18 cellular contexts compared by ENCODE assay signal in the genomic region with DNA sequence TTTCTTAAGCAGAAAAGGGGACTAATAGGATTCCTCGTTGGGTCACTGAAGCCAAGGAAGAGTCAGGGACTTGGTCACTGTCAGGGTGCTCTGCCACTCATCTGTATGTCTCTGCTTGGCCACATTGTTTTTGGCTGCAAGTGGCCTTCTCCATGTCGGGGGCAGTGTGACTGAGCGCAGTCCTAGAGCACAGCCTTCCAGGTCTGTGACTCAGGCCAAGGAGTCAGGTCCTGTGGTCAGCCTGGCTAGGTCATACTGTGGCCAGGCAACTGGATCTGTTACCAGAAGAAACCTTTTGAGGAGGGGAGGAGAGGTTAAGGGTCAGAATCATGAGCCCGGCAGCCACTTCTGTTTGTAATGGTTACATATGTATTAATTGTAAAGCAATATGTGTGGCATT.
A peak's percentile ranks its signal among the peaks of the same experiment; 100 is the strongest.
DNase-seq lines count a peak whose midpoint lies in the region; ATAC-seq, FAIRE-seq and TF ChIP-seq lines count a peak whose summit lies in the region.
"Had no signal": no experiment of that assay in that cellular context is flagged by ENCODE, and none has a peak within 500 bp of the region (broad histone marks: within the 10 kb centered on the region; RNA-seq: fewer than 3 reads in every experiment).

No MANE protein-coding gene starts in this region.

- H3K36me3 Mint-ChIP-seq in activated T-cell treated with anti-CD3 and anti-CD28 coated beads, Interleukin-2, amount 50 U/mL, for 72 hours (ENCODE audit: insufficient read depth in 2 of 2), result peaks cover 4 to 7% of the 10 kb centered on the region in 2 donors

- CTCF ChIA-PET in Panc1 (lab: Charles Lee), result no interaction called here
- CTCF ChIA-PET in H1 (lab: Charles Lee; ENCODE audit: partially characterized antibody), result no interaction called here

- no peaks in the 10 kb centered on the region; the same call in 1 of the 2 replicates for H3K9me3 ChIP-seq in Panc1 (ENCODE audit: control insufficient read depth, insufficient read depth, low read depth, low read length)
- H3K9me3 ChIP-seq in H1 (ENCODE audit: insufficient read depth in 2 of 2, low read depth in 1 of 2, low read length in 1 of 2), result peaks cover 3 to 4% of the 10 kb centered on the region in 2 experiments; a peak in 2 of 4 replicates

- no peak overlapping the region for H3K9ac ChIP-seq in H1 (replicated peaks in 1 of 4; ENCODE audit: extremely low read depth in 1 of 4, low read depth in 3 of 4, low read length in 3 of 4)
- H3K9ac ChIP-seq: KMS-11 had no signal

- no peaks in the 10 kb centered on the region; a peak in 1 of 4 replicates for H3K79me2 ChIP-seq in H1 (ENCODE audit: control insufficient read depth in 1 of 2, insufficient read depth in 2 of 2, low read length in 2 of 2)

- H3K18ac ChIP-seq in H1 (ENCODE audit: extremely low read depth, low read length), result no peak overlapping the region

- intact Hi-C loops in Panc1 (cut with micrococcal nuclease; ENCODE audit: unreplicated experiment), result loop anchor here (10.0 kb wide), 1 partner anchor 48 kb away; no protein-coding TSS in a partner anchor

- POLR2A ChIA-PET in Panc1 (lab: Charles Lee), result no interaction called here
- POLR2A ChIA-PET in H1 (lab: Charles Lee; ENCODE audit: partially characterized antibody), result no interaction called here

- no peaks in the 10 kb centered on the region for H3K27me3 Mint-ChIP-seq in activated T-cell treated with anti-CD3 and anti-CD28 coated beads, Interleukin-2, amount 50 U/mL, for 72 hours (ENCODE audit: low read depth)

- H4K5ac ChIP-seq in H1 (ENCODE audit: insufficient read length, low read depth, low read length), result no peak overlapping the region

- in situ Hi-C loops in Panc1 (cut with HindIII; ENCODE audit: low pct_unique_long_range_greater_than_20kb, low sequenced_read_pairs), result no loop called here

- no peak for TF ChIP-seq EP300 in H1 (IDR thresholded peaks at IDR 0.05; ENCODE audit: borderline replicate concordance in 1 of 2, low read depth in 2 of 2, low read length in 2 of 2)

- no peak overlapping the region for H2BK120ac ChIP-seq in H1 (replicated peaks; ENCODE audit: low read depth, low read length)

- no peak overlapping the region for H2BK20ac ChIP-seq in H1 (ENCODE audit: low read length)

- no peak overlapping the region for H3K14ac ChIP-seq in H1 (ENCODE audit: insufficient read length)

- H2BK12ac ChIP-seq in H1 (ENCODE audit: low read depth, low read length), result no peak overlapping the region

- peaks cover 5% of the 10 kb centered on the region for H3K4me1 Mint-ChIP-seq in activated T-cell treated with anti-CD3 and anti-CD28 coated beads, Interleukin-2, amount 50 U/mL, for 72 hours (ENCODE audit: low read depth)

- no peak overlapping the region for H4K91ac ChIP-seq in H1 (replicated peaks; ENCODE audit: insufficient read length, low read length)

- FAIRE-seq in H1 (lab: Jason Lieb, UNC), result no peak

- no peak overlapping the region for H4K8ac ChIP-seq in H1 (ENCODE audit: extremely low read depth, insufficient read depth, low read length)

- ATAC-seq in Panc1, result peak; percentile 48; the same call in 1 of the 2 replicates
- no peak for ATAC-seq in activated T-cell treated with anti-CD3 and anti-CD28 coated beads, Interleukin-2, amount 50 U/mL, for 72 hours (replicated peaks in 1 of 2)
- no peak for ATAC-seq in GM18520 (IDR thresholded peaks at IDR 0.05; ENCODE audit: unreplicated experiment)
- ATAC-seq: HCT116, Right ventricle myocardium inferior had no signal

- H3K4me3 ChIP-seq in Panc1 (ENCODE audit: low read depth in 2 of 2, low read length in 2 of 2) (no peak overlapping the region), H1 (ENCODE audit: extremely low read depth in 1 of 4, insufficient read depth in 2 of 4, low read depth in 3 of 4, low read length in 4 of 4) (no peak overlapping the region)

- H3K4ac ChIP-seq in H1 (replicated peaks; ENCODE audit: insufficient read length, low read depth, low read length), result no peak overlapping the region

- no peak overlapping the region for H3K4me2 ChIP-seq in H1 (ENCODE audit: insufficient read depth in 1 of 2, low read depth in 2 of 2, low read length in 2 of 2)
- H3K4me2 ChIP-seq: KMS-11 had no signal

- TF ChIP-seq CTCF in Panc1 (IDR thresholded peaks at IDR 0.05), result no peak
- no peak for TF ChIP-seq CTCF in H1 (IDR thresholded peaks at IDR 0.05; ENCODE audit: control extremely low read depth in 1 of 3, insufficient read depth in 1 of 3, low read depth in 1 of 3, low read length in 3 of 3)

- peaks cover 4% of the 10 kb centered on the region for H3K79me1 ChIP-seq in H1 (ENCODE audit: low read depth, low read length)

- no peak overlapping the region for H3K56ac ChIP-seq in H1 (replicated peaks; ENCODE audit: insufficient read length, low read depth, low read length)

- H2AK5ac ChIP-seq in H1 (ENCODE audit: low read depth, low read length), result 0 out of 2 replicates have a peak overlapping the region, but pooled peaks have one; percentile 13

- H2AFZ ChIP-seq in H1 (ENCODE audit: low read length), result no peak overlapping the region

- H3K23ac ChIP-seq in H1 (ENCODE audit: insufficient read length), result no peak overlapping the region

- no peak overlapping the region for H3K4me3 Mint-ChIP-seq in activated T-cell treated with anti-CD3 and anti-CD28 coated beads, Interleukin-2, amount 50 U/mL, for 72 hours

- no peaks in the 10 kb centered on the region for H3K23me2 ChIP-seq in H1 (ENCODE audit: low read depth, low read length)

- BruUV-seq in Panc1 (replicated peaks; lab: Mats Ljungman, UMichigan), result no TSS peak

- H3K36me3 ChIP-seq in Panc1 (ENCODE audit: control insufficient read depth, insufficient read depth, low read length), result no peaks in the 10 kb centered on the region
- H3K36me3 ChIP-seq in H1 (ENCODE audit: control insufficient read depth in 2 of 4, insufficient read depth in 4 of 4, low read length in 3 of 4), result peaks cover 0 to 1% (median 0%) of the 10 kb centered on the region in 4 experiments; a peak in 1 of 8 replicates

- no peaks in the 10 kb centered on the region; the same call in 1 of the 2 replicates for H3K4me1 ChIP-seq in Panc1 (ENCODE audit: control insufficient read depth, insufficient read depth, low read length)
- peaks cover 0 to 3% (median 0%) of the 10 kb centered on the region in 4 experiments; a peak in 2 of 7 replicates for H3K4me1 ChIP-seq in H1 (replicated peaks in 1 of 4; ENCODE audit: control insufficient read depth in 3 of 4, insufficient read depth in 4 of 4, low read length in 3 of 4)

- no peak overlapping the region for H3K27ac Mint-ChIP-seq in activated T-cell treated with anti-CD3 and anti-CD28 coated beads, Interleukin-2, amount 50 U/mL, for 72 hours

- H4K20me1 ChIP-seq in H1 (replicated peaks in 1 of 2; ENCODE audit: control insufficient read depth in 1 of 2, insufficient read depth in 2 of 2, low read length in 2 of 2), result no peaks in the 10 kb centered on the region

- 88% methylated on average over 4 of the region's 4 CpGs; no CpG with 5 or more reads in 1 of the 2 experiments for WGBS in H1 (ENCODE audit: extremely low coverage in 1 of 2, insufficient coverage in 1 of 2, insufficient read length in 1 of 2, insufficient replicate concordance in 2 of 2, low coverage in 1 of 2, low lambda C conversion rate in 2 of 2, missing lambda C conversion rate in 1 of 2), 2 experiments

- H3K27ac ChIP-seq in Panc1 (ENCODE audit: low read length), result no peak overlapping the region
- H3K27ac ChIP-seq in H1 (ENCODE audit: low read depth, low read length), result no peak overlapping the region
- H3K27ac ChIP-seq: KMS-11 had no signal

- peak; percentile 51 for DNase-seq in ELR (ENCODE audit: low read depth)
- DNase-seq in Panc1 (ENCODE audit: low read depth, low spot score), result no peak
- no peak for DNase-seq in H1 (ENCODE audit: low read depth in 1 of 2, low spot score in 2 of 2)
- DNase-seq in myocyte (ENCODE audit: low read depth), result peak; percentile 78
- no peak for DNase-seq in activated T-cell treated with anti-CD3 and anti-CD28 coated beads, Interleukin-2, amount 50 U/mL, for 72 hours
- no peak for DNase-seq in DMS79 (lab: John Stamatoyannopoulos, UW)
- no peak for DNase-seq in erythroblast (lab: John Stamatoyannopoulos, UW)
- DNase-seq: 8988T, GDM1, NCI-H1048, NCI-H1436, NCI-H1930, NCI-H226, NCI-H524 had no signal

- H3K9me3 Mint-ChIP-seq in activated T-cell treated with anti-CD3 and anti-CD28 coated beads, Interleukin-2, amount 50 U/mL, for 72 hours, result peaks cover 3 to 9% of the 10 kb centered on the region in 2 donors

- no peak overlapping the region for H2BK5ac ChIP-seq in H1 (ENCODE audit: low read depth, low read length)

- TF ChIP-seq RAD21 in H1 (IDR thresholded peaks at IDR 0.05 in 1 of 2, conservative IDR thresholded peaks at IDR 0.05 in 1 of 2; ENCODE audit: low read depth in 2 of 2, low read length in 2 of 2), result no peak

- TF ChIP-seq POLR2A in H1 (IDR thresholded peaks at IDR 0.05; ENCODE audit: control extremely low read depth in 1 of 2, low read depth in 2 of 2, low read length in 2 of 2) (no peak), erythroblast (IDR thresholded peaks at IDR 0.05; ENCODE audit: low read length) (no peak)

- H2BK15ac ChIP-seq in H1 (ENCODE audit: low read length), result no peak overlapping the region

- H3K27me3 ChIP-seq in Panc1 (ENCODE audit: control insufficient read depth, insufficient read depth, low read length) (no peaks in the 10 kb centered on the region), H1 (replicated peaks in 1 of 4; ENCODE audit: control insufficient read depth in 3 of 4, extremely low read depth in 1 of 4, insufficient read depth in 3 of 4, low read length in 3 of 4) (no peaks in the 10 kb centered on the region)

TF ChIP-seq in H1, 55 proteins besides CTCF, POLR2A, EP300 and RAD21:
- TF ChIP-seq KDM4A (IDR thresholded peaks at IDR 0.05; ENCODE audit: low read depth, low read length, severe bottlenecking), result no peak
TF ChIP-seq in H1: peak in this region for 0.

Comparison
In these comparisons a context has a peak if more than half of its experiments do, and no peak if none do; other contexts are left out.
1. DNase-seq: peak in ELR (single experiment) and myocyte (single experiment); none in Panc1 (single experiment), H1 (0 of 2), activated T-cell treated with anti-CD3 and anti-CD28 coated beads, Interleukin-2, amount 50 U/mL, for 72 hours (0 of 2), DMS79 (single experiment) and erythroblast (0 of 2).